In genomic region chr1:182391362-182392044, GRCh38 we compare ENCODE assay signal across 7 cellular contexts. TPM values are rescaled to one million over a fixed set of nuclear protein-coding genes. Genes with fewer than 3 reads are reported as not detected.
DNase-seq lines count a peak whose midpoint lies in the region; ATAC-seq, FAIRE-seq and TF ChIP-seq lines count a peak whose summit lies in the region.

GLUL (minus strand) TSS chr1:182391790; CDS start chr1:182388737, 3,053 bp downstream.

- FAIRE-seq in K562 (lab: Jason Lieb, UNC): no peak

- H3K79me2 ChIP-seq in K562 (ENCODE audit: control insufficient read depth, insufficient read depth, low read length): peaks cover 65% of the 10 kb centered on the region

- CTCF ChIA-PET in K562 (lab: Yijun Ruan, JAX; ENCODE audit: low intra/inter-chr PET ratio): interaction anchor here (0.5 to 0.7 kb wide), 2 partner anchors 271 to 704 kb away, joined by 3 read pairs; no protein-coding TSS in a partner anchor

- BruUV-seq in K562 (replicated peaks; lab: Mats Ljungman, UMichigan): no TSS peak

- peaks cover 30% of the 10 kb centered on the region for H4K20me1 ChIP-seq in K562 (replicated peaks; ENCODE audit: control insufficient read depth, insufficient read depth, low read length)

- peak; percentile 26 to 37; a peak in 3 of 4 replicates for TF ChIP-seq RAD21 in K562 (CRISPR knock-in tag; conservative IDR thresholded peaks at IDR 0.05 in 1 of 2, IDR thresholded peaks at IDR 0.05 in 1 of 2)

- peak within 1 kb of the TSS; percentile 92 for H3K27ac ChIP-seq in K562 (ENCODE audit: extremely low read depth, low read depth, low read length)

- H2AFZ ChIP-seq in K562 (ENCODE audit: low read depth, low read length): peak within 1 kb of the TSS; percentile 81

- in situ Hi-C loops in K562 (cut with MboI): loop anchor here (5.0 kb wide), 1 partner anchor 89 kb away; no protein-coding TSS in a partner anchor

- peaks cover 24 to 52% of the 10 kb centered on the region in 2 experiments for H3K4me1 ChIP-seq in K562 (replicated peaks in 1 of 2; ENCODE audit: control insufficient read depth in 2 of 2, insufficient read depth in 2 of 2, low read length in 2 of 2)

- peak in 1 of 3 experiments; percentile 60; a peak in 3 of 6 replicates for TF ChIP-seq CTCF in K562 (IDR thresholded peaks at IDR 0.05 in 2 of 3, conservative IDR thresholded peaks at IDR 0.05 in 1 of 3; ENCODE audit: insufficient read depth in 2 of 3, low read depth in 1 of 3, low read length in 3 of 3)

- intact Hi-C loops in K562 (cut with micrococcal nuclease): loop anchor here (2.0 to 5.0 kb wide), 2 partner anchors 53 to 401 kb away; no protein-coding TSS in a partner anchor
- intact Hi-C loops in sciatic nerve (cut with DNase I): loop anchor here (5.0 kb wide), 1 partner anchor 249 kb away; no protein-coding TSS in a partner anchor

- TF ChIP-seq POLR2A in GM18505 (IDR thresholded peaks at IDR 0.05; ENCODE audit: borderline replicate concordance, extremely low read depth, insufficient read depth, insufficient read length): peak; percentile 97
- TF ChIP-seq POLR2A in K562 (conservative IDR thresholded peaks at IDR 0.05): peak; percentile 100

- DNase-seq in NCI-H187 (lab: John Stamatoyannopoulos, UW) (peak; percentile 98 to 99), T-helper 9 cell (peak; percentile 42), K562 (ENCODE audit: extremely low read depth in 1 of 4, low spot score in 3 of 4) (peak; percentile 97 to 99 (median 98)), iPS DF 19.7 (ENCODE audit: low read depth, low spot score) (peak; percentile 72), sciatic nerve (ENCODE audit: low spot score) (peak; percentile 97)

- no peaks in the 10 kb centered on the region for H3K27me3 ChIP-seq in K562 (ENCODE audit: control insufficient read depth in 2 of 2, insufficient read depth in 2 of 2, low read length in 2 of 2)

- TF ChIP-seq EP300 in K562 (IDR thresholded peaks at IDR 0.05; ENCODE audit: low read length): no peak

- H3K36me3 ChIP-seq in K562 (ENCODE audit: control insufficient read depth, insufficient read depth, low read length): peaks cover 43% of the 10 kb centered on the region

- peak within 1 kb of the TSS; percentile 98 for H3K4me2 ChIP-seq in K562 (ENCODE audit: insufficient read depth, low read length)

- no peaks in the 10 kb centered on the region for H3K9me3 ChIP-seq in K562 (replicated peaks; ENCODE audit: control insufficient read depth, insufficient read depth, low read depth, low read length)

- peak within 1 kb of the TSS; percentile 88 to 96 for H3K9ac ChIP-seq in K562 (ENCODE audit: insufficient read depth in 1 of 2, low read depth in 2 of 2, low read length in 2 of 2)

- WGBS in K562 (ENCODE audit: insufficient coverage, low coverage, missing lambda C conversion rate): under 1% methylated on average over 43 of the region's 70 CpGs

- peak within 1 kb of the TSS; percentile 77 for H3K4me3 ChIP-seq in K562

- peaks cover 8% of the 10 kb centered on the region for H3K9me1 ChIP-seq in K562 (ENCODE audit: control insufficient read depth, insufficient read depth, low read length)

- peak; percentile 80 for ATAC-seq in GM18505 (IDR thresholded peaks at IDR 0.05; ENCODE audit: unreplicated experiment)
- ATAC-seq in HG02943 (IDR thresholded peaks at IDR 0.05; ENCODE audit: low read depth, unreplicated experiment): peak; percentile 73
- ATAC-seq in K562: peak; percentile 89
- peak; percentile 85 for ATAC-seq in sciatic nerve

- POLR2A ChIA-PET in K562 (lab: Yijun Ruan, JAX): interaction anchor here (0.6 to 8.0 kb wide), 49 partner anchors 8 to 1229 kb away, joined by 3 to 137 read pairs (median 4); no protein-coding TSS in a partner anchor

TF ChIP-seq in K562, 482 proteins besides CTCF, POLR2A, EP300 and RAD21 (continues in another document):
- TF ChIP-seq ZNF124 (CRISPR knock-in tag; IDR thresholded peaks at IDR 0.05): 0 out of 2 replicates have a peak, but pooled peaks have one; percentile 60
- no peak for TF ChIP-seq ETV6 (IDR thresholded peaks at IDR 0.05; ENCODE audit: borderline replicate concordance in 1 of 2, low read depth in 2 of 2, low read length in 1 of 2)
- peak; percentile 87; the same call in 1 of the 2 replicates for TF ChIP-seq ETV6 (CRISPR knock-in tag; IDR thresholded peaks at IDR 0.05; ENCODE audit: borderline replicate concordance)
- TF ChIP-seq IRF1 (CRISPR knock-in tag; IDR thresholded peaks at IDR 0.05; ENCODE audit: borderline replicate concordance): peak; percentile 85; the same call in 1 of the 2 replicates
- TF ChIP-seq SREBF2 (CRISPR knock-in tag; IDR thresholded peaks at IDR 0.05): no peak
- no peak for TF ChIP-seq KLF10 (CRISPR knock-in tag; IDR thresholded peaks at IDR 0.05)
- peak; percentile 68; the same call in 1 of the 2 replicates for TF ChIP-seq NBN (IDR thresholded peaks at IDR 0.05; ENCODE audit: low read depth)
- TF ChIP-seq, protein P1, sequence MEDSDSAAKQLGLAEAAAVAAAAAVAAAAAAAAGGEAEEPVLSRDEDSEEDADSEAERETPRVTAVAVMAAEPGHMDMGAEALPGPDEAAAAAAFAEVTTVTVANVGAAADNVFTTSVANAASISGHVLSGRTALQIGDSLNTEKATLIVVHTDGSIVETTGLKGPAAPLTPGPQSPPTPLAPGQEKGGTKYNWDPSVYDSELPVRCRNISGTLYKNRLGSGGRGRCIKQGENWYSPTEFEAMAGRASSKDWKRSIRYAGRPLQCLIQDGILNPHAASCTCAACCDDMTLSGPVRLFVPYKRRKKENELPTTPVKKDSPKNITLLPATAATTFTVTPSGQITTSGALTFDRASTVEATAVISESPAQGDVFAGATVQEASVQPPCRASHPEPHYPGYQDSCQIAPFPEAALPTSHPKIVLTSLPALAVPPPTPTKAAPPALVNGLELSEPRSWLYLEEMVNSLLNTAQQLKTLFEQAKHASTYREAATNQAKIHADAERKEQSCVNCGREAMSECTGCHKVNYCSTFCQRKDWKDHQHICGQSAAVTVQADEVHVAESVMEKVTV (CRISPR knock-in tag; IDR thresholded peaks at IDR 0.05): no peak
- peak; percentile 80 for TF ChIP-seq MYC (IDR thresholded peaks at IDR 0.05; ENCODE audit: low read depth, low read length)
- peak; percentile 77; the same call in 1 of the 2 replicates for TF ChIP-seq MYC (CRISPR knock-in tag; IDR thresholded peaks at IDR 0.05; ENCODE audit: borderline replicate concordance, low read depth)
- TF ChIP-seq SMC3 (conservative IDR thresholded peaks at IDR 0.05; ENCODE audit: insufficient read depth, low read depth, low read length): no peak; the same call in 1 of the 2 replicates
- TF ChIP-seq EP400 (IDR thresholded peaks at IDR 0.05): peak; percentile 82; the same call in 1 of the 2 replicates
- TF ChIP-seq MAZ (CRISPR knock-in tag; conservative IDR thresholded peaks at IDR 0.05 in 1 of 2, IDR thresholded peaks at IDR 0.05 in 1 of 2): peak; percentile 27 to 89; a peak in 3 of 4 replicates
- TF ChIP-seq CHAMP1 (IDR thresholded peaks at IDR 0.05): no peak
- TF ChIP-seq CBX1 (IDR thresholded peaks at IDR 0.05; ENCODE audit: low read depth): peak; percentile 97
- no peak for TF ChIP-seq ZKSCAN8 (CRISPR knock-in tag; IDR thresholded peaks at IDR 0.05)
- 0 out of 2 replicates have a peak, but pooled peaks have one; percentile 81 for TF ChIP-seq TGIF2 (CRISPR knock-in tag; IDR thresholded peaks at IDR 0.05)

RNA-seq across cellular contexts. Expression of gene GLUL, which starts in this region (rescaled TPM):
- 353 and 537 TPM in 2 replicates for total RNA-seq in K562 (2011; cell fraction: chromatin; rRNA removed; ENCODE audit: low replicate concordance)
- total RNA-seq in K562 (2011; cell fraction: nucleolus; rRNA removed): 306 and 377 TPM in 2 replicates
- total RNA-seq in K562 (2011; cell fraction: nucleoplasm; rRNA removed): 320 and 329 TPM in 2 replicates
- total RNA-seq in K562 (2014; rRNA removed) (1,168 and 1,338 TPM in 2 replicates), K562 (2014; rRNA removed; fragmentation: Illumina TruSeq; extraction: Trizol) (978 and 1,172 TPM in 2 replicates), K562 (2015; rRNA removed; fragmentation: Illumina TruSeq; extraction: Trizol) (1,097 and 1,128 TPM in 2 replicates), K562 (2021) (1,495 and 1,708 TPM in 2 replicates), sciatic nerve (1,285 TPM)
- polyA plus RNA-seq in K562 (2011; rRNA removed) (1,124 and 1,949 TPM in 2 replicates), K562 (2014; fragmentation: Illumina TruSeq; extraction: Trizol) (1,620 and 1,897 TPM in 2 replicates), K562 (2014; fragmentation: Nextera tagmentation; extraction: Ambion mirVana) (1,000 to 10,000 TPM; 3,526 to 4,222 TPM), K562 (2014; rRNA removed) (1,054 and 1,088 TPM in 2 replicates)
- polyA plus RNA-seq in K562 (2011; cell fraction: cytosol; rRNA removed): 1,419 and 1,471 TPM in 2 replicates
- polyA plus RNA-seq in K562 (2011; cell fraction: nucleus; rRNA removed): 1,593 and 1,917 TPM in 2 replicates
- 978 and 1,541 TPM in 2 replicates for polyA plus RNA-seq in K562 (2012)
- polyA minus RNA-seq in K562 (2011; rRNA and poly(A)+ RNA removed): 1,787 and 2,204 TPM in 2 replicates
- 1,505 and 2,135 TPM in 2 replicates for polyA minus RNA-seq in K562 (2011; cell fraction: cytosol; rRNA and poly(A)+ RNA removed)
- polyA minus RNA-seq in K562 (2011; cell fraction: nucleus; rRNA and poly(A)+ RNA removed): 254 and 603 TPM in 2 replicates

Comparison
In these comparisons a context has a peak if more than half of its experiments do, and no peak if none do; other contexts are left out.
1. Peak in every context shown above with its lines: DNase-seq, ATAC-seq, H3K4me3 ChIP-seq and H3K27ac ChIP-seq.
2. DNase-seq: peak in every context shown above with its lines; median percentile 98 in NCI-H187; 98 in K562; 97 in sciatic nerve; 72 in iPS DF 19.7; 42 in T-helper 9 cell.